Comparison of ENCODE assay signal across 1 cellular context in genomic region chr16:27322858-27323780, GRCh38.
TF ChIP-seq lines count a peak whose summit lies in the region.

No MANE protein-coding gene starts in this region.

TF ChIP-seq in HepG2, 621 proteins besides CTCF, POLR2A, EP300 and RAD21 (continued from another document and continues in another):
- TF ChIP-seq SKIL (CRISPR knock-in tag; IDR thresholded peaks at IDR 0.05; ENCODE audit: borderline replicate concordance) (peak; percentile 57), FOXP1 (IDR thresholded peaks at IDR 0.05) (no peak), FOXP1 (CRISPR knock-in tag; IDR thresholded peaks at IDR 0.05) (peak; percentile 22; the same call in 1 of the 2 replicates), SP4 (CRISPR knock-in tag; IDR thresholded peaks at IDR 0.05) (peak; percentile 58; the same call in 1 of the 2 replicates), ZNF674 (CRISPR knock-in tag; IDR thresholded peaks at IDR 0.05; ENCODE audit: low read depth) (no peak), ZNF747 (CRISPR knock-in tag; IDR thresholded peaks at IDR 0.05; ENCODE audit: borderline replicate concordance) (no peak), TBX3 (IDR thresholded peaks at IDR 0.05; ENCODE audit: borderline replicate concordance) (peak; percentile 8; the same call in 1 of the 2 replicates), MIXL1 (CRISPR knock-in tag; IDR thresholded peaks at IDR 0.05) (no peak), SRSF4 (IDR thresholded peaks at IDR 0.05; ENCODE audit: low read depth, low read length, poor library complexity, severe bottlenecking) (no peak), NR2F2 (IDR thresholded peaks at IDR 0.05; ENCODE audit: borderline replicate concordance, low read depth) (0 out of 2 replicates have a peak, but pooled peaks have one; percentile 24), NCOR1 (IDR thresholded peaks at IDR 0.05; ENCODE audit: borderline replicate concordance, low read length) (peak; percentile 76; the same call in 1 of the 2 replicates), HDAC2 (CRISPR knock-in tag; IDR thresholded peaks at IDR 0.05) (peak; percentile 70; the same call in 1 of the 2 replicates), MEF2D (CRISPR knock-in tag; IDR thresholded peaks at IDR 0.05) (0 out of 2 replicates have a peak, but pooled peaks have one; percentile 50), ZMAT5 (CRISPR knock-in tag; IDR thresholded peaks at IDR 0.05; ENCODE audit: borderline replicate concordance, low read depth) (no peak), TEAD2 (CRISPR knock-in tag; IDR thresholded peaks at IDR 0.05) (no peak), PBX2 (CRISPR knock-in tag; IDR thresholded peaks at IDR 0.05) (no peak), HIVEP1 (CRISPR knock-in tag; IDR thresholded peaks at IDR 0.05) (no peak), MEIS2 (CRISPR knock-in tag; IDR thresholded peaks at IDR 0.05) (peak; percentile 56), ARNTL (CRISPR knock-in tag; IDR thresholded peaks at IDR 0.05) (peak; percentile 64; the same call in 1 of the 2 replicates), SMARCE1 (IDR thresholded peaks at IDR 0.05; ENCODE audit: borderline replicate concordance) (no peak), RARA (CRISPR knock-in tag; IDR thresholded peaks at IDR 0.05) (peak; percentile 70), THAP9 (CRISPR knock-in tag; IDR thresholded peaks at IDR 0.05; ENCODE audit: borderline replicate concordance) (peak; percentile 47; the same call in 1 of the 2 replicates), ZNF143 (CRISPR knock-in tag; IDR thresholded peaks at IDR 0.05) (no peak), DZIP1 (CRISPR knock-in tag; IDR thresholded peaks at IDR 0.05) (no peak), MAFF (IDR thresholded peaks at IDR 0.05; ENCODE audit: low read depth, low read length) (no peak), ARHGAP35 (CRISPR knock-in tag; IDR thresholded peaks at IDR 0.05; ENCODE audit: borderline replicate concordance) (no peak), ZNF180 (CRISPR knock-in tag; IDR thresholded peaks at IDR 0.05; ENCODE audit: borderline replicate concordance, low read depth) (no peak), ZGPAT (CRISPR knock-in tag; IDR thresholded peaks at IDR 0.05) (peak; percentile 67), ZNF570 (CRISPR knock-in tag; IDR thresholded peaks at IDR 0.05; ENCODE audit: borderline replicate concordance) (no peak), DBP (CRISPR knock-in tag; IDR thresholded peaks at IDR 0.05; ENCODE audit: not compliant biosample characterization) (no peak), AKAP8 (CRISPR knock-in tag; IDR thresholded peaks at IDR 0.05) (peak; percentile 78; the same call in 1 of the 2 replicates), ZNF558 (CRISPR knock-in tag; IDR thresholded peaks at IDR 0.05; ENCODE audit: borderline replicate concordance) (no peak), ZNF235 (CRISPR knock-in tag; IDR thresholded peaks at IDR 0.05; ENCODE audit: borderline replicate concordance) (no peak), PHF8 (CRISPR knock-in tag; IDR thresholded peaks at IDR 0.05) (no peak), ATF1 (CRISPR knock-in tag; IDR thresholded peaks at IDR 0.05) (peak; percentile 43; the same call in 1 of the 2 replicates), TEAD3 (CRISPR knock-in tag; optimal IDR thresholded peaks at IDR 0.05; ENCODE audit: borderline replicate concordance) (peak; percentile 75), RXRB (CRISPR knock-in tag; IDR thresholded peaks at IDR 0.05; ENCODE audit: borderline replicate concordance) (peak; percentile 82), HMG20B (CRISPR knock-in tag; conservative IDR thresholded peaks at IDR 0.05) (no peak), MXD4 (CRISPR knock-in tag; IDR thresholded peaks at IDR 0.05) (0 out of 2 replicates have a peak, but pooled peaks have one; percentile 51), ZSCAN20 (CRISPR knock-in tag; IDR thresholded peaks at IDR 0.05; ENCODE audit: borderline replicate concordance) (no peak), HNRNPL (IDR thresholded peaks at IDR 0.05; ENCODE audit: low read depth, low read length) (peak; percentile 95), ZNF556 (CRISPR knock-in tag; IDR thresholded peaks at IDR 0.05; ENCODE audit: borderline replicate concordance) (peak; percentile 37; the same call in 1 of the 2 replicates), GABPA (IDR thresholded peaks at IDR 0.05; ENCODE audit: low read depth, low read length) (no peak), GABPA (CRISPR knock-in tag; IDR thresholded peaks at IDR 0.05; ENCODE audit: low read depth) (peak; percentile 48), BHLHE40 (IDR thresholded peaks at IDR 0.05; ENCODE audit: low read length) (no peak), SPEN (CRISPR knock-in tag; IDR thresholded peaks at IDR 0.05; ENCODE audit: low read depth) (peak; percentile 76), ZFY (CRISPR knock-in tag; IDR thresholded peaks at IDR 0.05) (no peak), THAP7 (CRISPR knock-in tag; IDR thresholded peaks at IDR 0.05) (peak; percentile 31; the same call in 1 of the 2 replicates), ZNF816 (CRISPR knock-in tag; IDR thresholded peaks at IDR 0.05; ENCODE audit: borderline replicate concordance) (no peak), TARDBP (CRISPR knock-in tag; IDR thresholded peaks at IDR 0.05) (peak; percentile 28; the same call in 1 of the 2 replicates), GATAD1 (CRISPR knock-in tag; IDR thresholded peaks at IDR 0.05) (peak; percentile 19; the same call in 1 of the 2 replicates), FOSL2 (CRISPR knock-in tag; IDR thresholded peaks at IDR 0.05) (peak; percentile 49; the same call in 1 of the 2 replicates), ZNF652 (CRISPR knock-in tag; IDR thresholded peaks at IDR 0.05; ENCODE audit: borderline replicate concordance, low read depth) (0 out of 2 replicates have a peak, but pooled peaks have one; percentile 17), HMG20A (CRISPR knock-in tag; IDR thresholded peaks at IDR 0.05; ENCODE audit: borderline replicate concordance) (0 out of 2 replicates have a peak, but pooled peaks have one; percentile 37), ZFP36 (IDR thresholded peaks at IDR 0.05; ENCODE audit: borderline replicate concordance, low read depth, low read length, partially characterized antibody) (peak; percentile 57), ASH2L (IDR thresholded peaks at IDR 0.05; ENCODE audit: insufficient read length, low read depth, low read length) (peak; percentile 55), ZNF644 (CRISPR knock-in tag; IDR thresholded peaks at IDR 0.05; ENCODE audit: low read depth) (peak; percentile 80), SOX13 (IDR thresholded peaks at IDR 0.05) (no peak), SOX13 (CRISPR knock-in tag; conservative IDR thresholded peaks at IDR 0.05 in 1 of 2, IDR thresholded peaks at IDR 0.05 in 1 of 2) (peak in 1 of 2 experiments; percentile 82; a peak in 2 of 4 replicates), ZBTB33 (CRISPR knock-in tag; IDR thresholded peaks at IDR 0.05) (peak; percentile 27; the same call in 1 of the 2 replicates), ZNF629 (CRISPR knock-in tag; conservative IDR thresholded peaks at IDR 0.05) (peak; percentile 92)
